Comparison of ENCODE assay signal across 10 cellular contexts in the genomic region with DNA sequence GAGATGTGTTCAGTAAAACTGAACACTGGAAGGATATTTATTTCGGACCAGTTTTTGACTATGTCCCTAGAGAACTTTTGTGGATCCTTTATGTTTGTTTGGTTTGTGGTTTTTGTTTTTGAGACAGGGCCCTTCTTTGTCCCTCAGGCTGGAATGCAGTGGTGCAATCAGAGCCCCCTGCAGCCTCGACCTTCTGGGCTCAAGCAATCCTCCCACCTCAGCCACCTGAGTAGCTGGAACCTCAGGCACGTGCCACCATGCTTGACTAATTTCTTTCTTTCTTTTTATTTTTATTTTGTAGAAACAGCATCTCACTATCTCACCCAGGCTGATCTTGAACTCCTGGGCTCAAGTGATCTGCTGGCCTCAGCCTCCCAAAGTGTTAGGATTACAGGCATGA. TPM values are rescaled to one million over a fixed set of nuclear protein-coding genes. Genes with fewer than 3 reads are reported as not detected.
A peak's percentile ranks its signal among the peaks of the same experiment; 100 is the strongest.
DNase-seq lines count a peak whose midpoint lies in the region; ATAC-seq, FAIRE-seq and TF ChIP-seq lines count a peak whose summit lies in the region.
"Had no signal": no experiment of that assay in that cellular context is flagged by ENCODE, and none has a peak within 500 bp of the region (broad histone marks: within the 10 kb centered on the region; RNA-seq: fewer than 3 reads in every experiment).

No MANE protein-coding gene starts in this region.

- DNase-seq in HepG2 (ENCODE audit: low spot score) (peak; percentile 45), right lobe of liver (no peak), mesendoderm (peak; percentile 14), DMS79 (lab: John Stamatoyannopoulos, UW) (no peak)
- DNase-seq: foreskin fibroblast; stimulated activated CD8-positive, alpha-beta memory T cell treated with anti-CD3 and anti-CD28 coated beads, Interleukin-4, amount 100 ng/mL, for 48 hours had no signal

- H3K9me3 ChIP-seq in HepG2 (ENCODE audit: low read length), result no peaks in the 10 kb centered on the region
- no peaks in the 10 kb centered on the region for H3K9me3 ChIP-seq in right lobe of liver

- TF ChIP-seq EP300 in HepG2 (IDR thresholded peaks at IDR 0.05; ENCODE audit: low read depth in 2 of 2, low read length in 2 of 2), result no peak
- no peak for TF ChIP-seq EP300 in HepG2 (CRISPR knock-in tag; IDR thresholded peaks at IDR 0.05; ENCODE audit: borderline replicate concordance)

- H2AK5ac ChIP-seq in mesendoderm (ENCODE audit: low read length), result no peak overlapping the region

- TF ChIP-seq POLR2A in HepG2 (IDR thresholded peaks at IDR 0.05; ENCODE audit: insufficient read depth in 1 of 2, low read depth in 2 of 2, low read length in 2 of 2) (no peak), right lobe of liver (IDR thresholded peaks at IDR 0.05) (no peak)

- H3K4me1 Mint-ChIP-seq in activated naive CD8-positive, alpha-beta T cell (ENCODE audit: low read depth), result peaks cover 29% of the 10 kb centered on the region

- WGBS in HepG2 (ENCODE audit: low lambda C conversion rate), result 2% methylated on average over 3 of the region's 3 CpGs
- WGBS in right lobe of liver (ENCODE audit: insufficient coverage, low coverage, low lambda C conversion rate, missing lambda C conversion rate), result 77% methylated on average over 3 of the region's 3 CpGs
- WGBS in mesendoderm (ENCODE audit: extremely low coverage, insufficient coverage, low lambda C conversion rate), result no CpG with 5 or more reads among the region's 3 CpGs

- intact Hi-C loops in HepG2 (cut with micrococcal nuclease; ENCODE audit: unreplicated experiment), result no loop called here
- intact Hi-C loops in right lobe of liver (cut with DNase I), result no loop called here

- ATAC-seq in HepG2 (no peak), right lobe of liver (no peak), GM18511 (IDR thresholded peaks at IDR 0.05; ENCODE audit: unreplicated experiment) (no peak), HG02588 (IDR thresholded peaks at IDR 0.05; ENCODE audit: unreplicated experiment) (no peak), GM21825 (IDR thresholded peaks at IDR 0.05; ENCODE audit: unreplicated experiment) (no peak)

- H3K9me3 Mint-ChIP-seq in activated naive CD8-positive, alpha-beta T cell (ENCODE audit: low read depth), result no peaks in the 10 kb centered on the region

- H2BK120ac ChIP-seq in mesendoderm (ENCODE audit: low read depth, low read length), result no peak overlapping the region

- H4K20me1 ChIP-seq in HepG2 (ENCODE audit: insufficient read depth, low read length), result no peaks in the 10 kb centered on the region

- H3K4me1 ChIP-seq in HepG2 (ENCODE audit: insufficient read depth, low read length), result peaks cover 37% of the 10 kb centered on the region
- no peaks in the 10 kb centered on the region for H3K4me1 ChIP-seq in right lobe of liver
- no peaks in the 10 kb centered on the region for H3K4me1 ChIP-seq in mesendoderm (ENCODE audit: control insufficient read depth, low read depth, low read length)

- no peak overlapping the region for H2BK15ac ChIP-seq in mesendoderm (replicated peaks; ENCODE audit: low read depth)

- H3K4me3 Mint-ChIP-seq in activated naive CD8-positive, alpha-beta T cell, result peak overlapping the region; percentile 91

- no peak overlapping the region for H2AFZ ChIP-seq in HepG2 (ENCODE audit: low read length)

- H3K4ac ChIP-seq in mesendoderm (ENCODE audit: low read depth, low read length), result no peak overlapping the region

- peaks cover 2% of the 10 kb centered on the region for H3K79me1 ChIP-seq in mesendoderm (ENCODE audit: low read length)

- no peak overlapping the region for H4K8ac ChIP-seq in mesendoderm (ENCODE audit: low read depth, low read length)

- H3K4me2 ChIP-seq in HepG2 (ENCODE audit: low read depth, low read length) (peak overlapping the region; percentile 86), mesendoderm (ENCODE audit: low read length) (no peak overlapping the region)

- no peak for TF ChIP-seq RAD21 in HepG2 (CRISPR knock-in tag; IDR thresholded peaks at IDR 0.05)

- no peak overlapping the region for H3K27ac ChIP-seq in HepG2 (ENCODE audit: extremely low read length, insufficient read depth, low read length)
- H3K27ac ChIP-seq in right lobe of liver, result no peak overlapping the region
- no peak overlapping the region for H3K27ac ChIP-seq in mesendoderm (ENCODE audit: low read depth, low read length)

- no peak overlapping the region for H3K18ac ChIP-seq in mesendoderm (ENCODE audit: low read length)

- H2BK5ac ChIP-seq in mesendoderm (ENCODE audit: low read length), result no peak overlapping the region

- CTCF ChIA-PET in HepG2 (lab: Yijun Ruan, JAX; ENCODE audit: low intra/inter-chr PET ratio, low total read pairs), result no interaction called here

- H3K36me3 Mint-ChIP-seq in activated naive CD8-positive, alpha-beta T cell, result no peaks in the 10 kb centered on the region

- H3K56ac ChIP-seq in mesendoderm (ENCODE audit: low read length), result no peak overlapping the region

- no peak overlapping the region for H4K5ac ChIP-seq in mesendoderm (ENCODE audit: low read length)

- H3K9ac ChIP-seq in HepG2 (ENCODE audit: insufficient read depth, low read depth, low read length) (peak overlapping the region; percentile 77), mesendoderm (ENCODE audit: low read length) (no peak overlapping the region)

- no TSS peak for BruUV-seq in HepG2 (replicated peaks; lab: Mats Ljungman, UMichigan)

- H3K27ac Mint-ChIP-seq in activated naive CD8-positive, alpha-beta T cell, result no peak overlapping the region

- no peaks in the 10 kb centered on the region for H3K36me3 ChIP-seq in HepG2 (replicated peaks in 1 of 2; ENCODE audit: control insufficient read depth in 1 of 2, insufficient read depth in 2 of 2, low read length in 2 of 2)
- no peaks in the 10 kb centered on the region for H3K36me3 ChIP-seq in right lobe of liver
- no peaks in the 10 kb centered on the region for H3K36me3 ChIP-seq in mesendoderm (ENCODE audit: control insufficient read depth, insufficient read depth, low read length)

- no peaks in the 10 kb centered on the region for H3K27me3 ChIP-seq in HepG2 (ENCODE audit: control insufficient read depth in 1 of 2, insufficient read depth in 2 of 2, low read length in 2 of 2)
- H3K27me3 ChIP-seq in right lobe of liver, result no peaks in the 10 kb centered on the region
- no peaks in the 10 kb centered on the region for H3K27me3 ChIP-seq in mesendoderm (ENCODE audit: insufficient read depth, low read length, poor library complexity)

- POLR2A ChIA-PET in HepG2 (lab: Yijun Ruan, JAX), result interaction anchor here (6.1 kb wide), 1 partner anchor 10 kb away, joined by 62 read pairs; no protein-coding TSS in a partner anchor

- TF ChIP-seq CTCF in HepG2 (CRISPR knock-in tag; IDR thresholded peaks at IDR 0.05) (no peak), right lobe of liver (IDR thresholded peaks at IDR 0.05) (no peak)

- peak overlapping the region; percentile 88 to 100 (median 93); a peak in 4 of 6 replicates for H3K4me3 ChIP-seq in HepG2 (replicated peaks in 1 of 3; ENCODE audit: insufficient read depth in 1 of 3, low read depth in 2 of 3, low read length in 3 of 3)
- H3K4me3 ChIP-seq in right lobe of liver, result no peak overlapping the region
- H3K4me3 ChIP-seq in mesendoderm (ENCODE audit: low read length), result no peak overlapping the region

- H3K79me2 ChIP-seq in HepG2 (ENCODE audit: insufficient read depth, low read length), result peaks cover 26% of the 10 kb centered on the region
- H3K79me2 ChIP-seq in mesendoderm (ENCODE audit: control insufficient read depth, insufficient read depth, low read length), result no peaks in the 10 kb centered on the region

- no peak for FAIRE-seq in HepG2 (lab: Jason Lieb, UNC)

- H3K23ac ChIP-seq in mesendoderm (ENCODE audit: low read length), result no peak overlapping the region

- H3K27me3 Mint-ChIP-seq in activated naive CD8-positive, alpha-beta T cell, result no peaks in the 10 kb centered on the region

- in situ Hi-C loops in HepG2 (cut with HindIII; ENCODE audit: extremely low pct_ligation_motif_present, low pct_unique_long_range_greater_than_20kb), result no loop called here

RNA-seq across cellular contexts. Expression of a gene that starts 1.0 kb away (rescaled TPM):
- 3.9 and 4.7 TPM in 2 replicates for total RNA-seq in HepG2 (2016; rRNA removed; fragmentation: Illumina TruSeq; extraction: Trizol)
- 0.61 and 0.79 TPM in 2 replicates for total RNA-seq in HepG2 (2016; cell fraction: cytosol; rRNA removed; fragmentation: Illumina TruSeq; extraction: Trizol; ENCODE audit: low read depth)
- total RNA-seq in HepG2 (2016; cell fraction: insoluble cytoplasmic fraction; rRNA removed; fragmentation: Illumina TruSeq; extraction: Trizol), result 3.7 and 4.7 TPM in 2 replicates
- total RNA-seq in HepG2 (2016; cell fraction: membrane; rRNA removed; fragmentation: Illumina TruSeq; extraction: Trizol), result 1.3 and 1.5 TPM in 2 replicates
- total RNA-seq in HepG2 (2016; cell fraction: nucleus; rRNA removed; fragmentation: Illumina TruSeq; extraction: Trizol), result 2.9 and 3.6 TPM in 2 replicates
- polyA plus RNA-seq in HepG2 (2011; rRNA removed), result 1.0 and 1.5 TPM in 2 replicates
- polyA plus RNA-seq in HepG2 (2011; cell fraction: cytosol; rRNA removed), result 0.43 and 0.69 TPM in 2 replicates
- polyA plus RNA-seq in HepG2 (2011; cell fraction: nucleus; rRNA removed), result 1.2 and 1.3 TPM in 2 replicates
- polyA plus RNA-seq in HepG2 (2012), result 0.68 and 1.7 TPM in 2 replicates
- 0.11 and 0.15 TPM in 2 replicates for polyA plus RNA-seq in HepG2 (2016; cell fraction: cytosol; fragmentation: Illumina TruSeq; extraction: Trizol; ENCODE audit: low read depth)
- polyA plus RNA-seq in HepG2 (2016; cell fraction: insoluble cytoplasmic fraction; fragmentation: Illumina TruSeq; extraction: Trizol; ENCODE audit: low read depth), result 1.2 and 1.4 TPM in 2 replicates
- polyA plus RNA-seq in HepG2 (2016; cell fraction: membrane; fragmentation: Illumina TruSeq; extraction: Trizol; ENCODE audit: low read depth), result 0.33 and 0.42 TPM in 2 replicates
- 2.4 and 3.6 TPM in 2 replicates for polyA plus RNA-seq in HepG2 (2016; cell fraction: nucleus; fragmentation: Illumina TruSeq; extraction: Trizol; ENCODE audit: insufficient read depth, low read depth)
- polyA minus RNA-seq in HepG2 (2011; rRNA and poly(A)+ RNA removed; ENCODE audit: low replicate concordance), result 2.2 TPM in 1 of 2 replicates, not detected in the other
- 1.8 and 2.0 TPM in 2 replicates for polyA minus RNA-seq in HepG2 (2011; cell fraction: cytosol; rRNA and poly(A)+ RNA removed)
- 6.6 and 6.8 TPM in 2 replicates for polyA minus RNA-seq in HepG2 (2011; cell fraction: nucleus; rRNA and poly(A)+ RNA removed)
- total RNA-seq in right lobe of liver, result under 1 TPM in 5 of 6 experiments, not detected in 1; 0.22 to 0.97 (median 0.49) TPM
- polyA plus RNA-seq in mesendoderm (2013, experiment 1 of 2), result 0.53 TPM
- polyA plus RNA-seq in mesendoderm (2013, experiment 2 of 2), result 0.57 TPM

RNA-seq across cellular contexts. Expression of a gene that starts 44.8 kb away (rescaled TPM):
- total RNA-seq in HepG2 (2016; rRNA removed; fragmentation: Illumina TruSeq; extraction: Trizol) (19.0 and 24.2 TPM in 2 replicates), right lobe of liver (1 to 10 TPM in 5 of 6 experiments, under 1 TPM in 1; 1.00 to 3.1 (median 2.8) TPM)
- 4.8 and 6.3 TPM in 2 replicates for total RNA-seq in HepG2 (2016; cell fraction: cytosol; rRNA removed; fragmentation: Illumina TruSeq; extraction: Trizol; ENCODE audit: low read depth)
- total RNA-seq in HepG2 (2016; cell fraction: insoluble cytoplasmic fraction; rRNA removed; fragmentation: Illumina TruSeq; extraction: Trizol), result 17.4 and 23.5 TPM in 2 replicates
- 9.2 and 13.1 TPM in 2 replicates for total RNA-seq in HepG2 (2016; cell fraction: membrane; rRNA removed; fragmentation: Illumina TruSeq; extraction: Trizol)
- total RNA-seq in HepG2 (2016; cell fraction: nucleus; rRNA removed; fragmentation: Illumina TruSeq; extraction: Trizol), result 25.0 and 27.8 TPM in 2 replicates
- polyA plus RNA-seq in HepG2 (2011; rRNA removed), result 3.5 and 3.6 TPM in 2 replicates
- polyA plus RNA-seq in HepG2 (2011; cell fraction: cytosol; rRNA removed), result 1.0 and 1.7 TPM in 2 replicates
- 2.7 and 4.0 TPM in 2 replicates for polyA plus RNA-seq in HepG2 (2011; cell fraction: nucleus; rRNA removed)
- 3.4 and 5.1 TPM in 2 replicates for polyA plus RNA-seq in HepG2 (2012)
- polyA plus RNA-seq in HepG2 (2016; cell fraction: cytosol; fragmentation: Illumina TruSeq; extraction: Trizol; ENCODE audit: low read depth), result 0.33 and 0.42 TPM in 2 replicates
- polyA plus RNA-seq in HepG2 (2016; cell fraction: insoluble cytoplasmic fraction; fragmentation: Illumina TruSeq; extraction: Trizol; ENCODE audit: low read depth), result 6.6 and 7.5 TPM in 2 replicates
- polyA plus RNA-seq in HepG2 (2016; cell fraction: membrane; fragmentation: Illumina TruSeq; extraction: Trizol; ENCODE audit: low read depth), result 1.00 and 1.1 TPM in 2 replicates
- polyA plus RNA-seq in HepG2 (2016; cell fraction: nucleus; fragmentation: Illumina TruSeq; extraction: Trizol; ENCODE audit: insufficient read depth, low read depth), result 10.6 and 10.7 TPM in 2 replicates
- polyA minus RNA-seq in HepG2 (2011; rRNA and poly(A)+ RNA removed; ENCODE audit: low replicate concordance), result 0.87 and 3.0 TPM in 2 replicates
- polyA minus RNA-seq in HepG2 (2011; cell fraction: cytosol; rRNA and poly(A)+ RNA removed), result 6.1 and 6.2 TPM in 2 replicates
- 30.6 and 31.3 TPM in 2 replicates for polyA minus RNA-seq in HepG2 (2011; cell fraction: nucleus; rRNA and poly(A)+ RNA removed)
- polyA plus RNA-seq in mesendoderm (2013, experiment 1 of 2), result 2.3 TPM
- 2.5 TPM for polyA plus RNA-seq in mesendoderm (2013, experiment 2 of 2)

Comparison
In these comparisons a context has a peak if more than half of its experiments do, and no peak if none do; other contexts are left out.
1. DNase-seq: peak in HepG2 (single experiment) and mesendoderm (single experiment); none in right lobe of liver (0 of 3) and DMS79 (single experiment).
2. H3K4me3 ChIP-seq: peak in HepG2 (3 of 3); none in right lobe of liver (0 of 3) and mesendoderm (single experiment).